In the genomic region with DNA sequence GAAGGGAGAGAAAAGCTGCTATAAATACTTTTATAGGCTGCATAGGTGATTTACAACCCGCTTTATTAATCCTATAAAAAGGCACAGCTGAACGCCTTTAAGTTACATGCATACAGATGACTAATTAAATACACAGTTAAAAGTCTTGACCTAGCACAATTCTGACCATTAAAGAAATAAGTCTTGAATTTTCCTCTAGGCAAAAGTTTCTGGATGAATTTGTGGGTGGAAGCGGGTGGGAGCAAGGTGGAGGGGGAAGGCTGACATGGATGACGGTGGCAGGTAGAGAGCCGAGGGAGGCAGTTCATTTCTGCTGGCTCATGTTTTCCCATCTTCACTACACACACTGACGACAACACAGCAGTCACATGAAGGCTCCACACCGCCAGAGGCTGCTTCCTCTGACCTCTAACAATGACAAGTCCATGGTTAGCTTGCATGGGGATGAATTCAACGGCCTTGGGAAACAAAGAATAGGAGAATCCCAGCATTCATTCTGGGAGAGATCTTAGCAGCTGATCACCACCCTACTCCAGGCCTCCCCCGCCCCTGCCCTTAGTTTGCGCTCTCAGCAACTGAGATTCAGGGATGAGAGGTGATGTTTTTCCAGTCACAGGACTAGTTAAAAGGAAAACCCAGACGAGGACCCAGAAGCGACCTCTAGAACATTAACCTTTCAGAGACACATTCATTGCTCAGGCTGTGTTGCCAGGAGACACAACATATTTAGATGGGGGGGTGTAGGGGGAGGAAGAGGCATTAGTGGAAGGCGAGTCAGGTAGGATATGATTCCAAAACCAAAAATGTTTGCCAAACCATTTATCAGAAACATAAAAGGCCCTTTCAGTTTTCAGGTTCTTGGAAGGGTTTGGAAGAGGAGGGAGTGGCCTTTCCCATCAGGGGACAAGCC, we compare ENCODE assay signal across 10 cellular contexts.
DNase-seq lines count a peak whose midpoint lies in the region; ATAC-seq and TF ChIP-seq lines count a peak whose summit lies in the region.
"Had no signal": no experiment of that assay in that cellular context is flagged by ENCODE, and none has a peak within 500 bp of the region (broad histone marks: within the 10 kb centered on the region; RNA-seq: fewer than 3 reads in every experiment).

No MANE protein-coding gene starts in this region.

- H4K91ac ChIP-seq in mesenchymal stem cell (ENCODE audit: low read length): peak overlapping the region; percentile 25

- peak overlapping the region in 1 of 5 experiments; percentile 35 for H3K4me3 Mint-ChIP-seq in brain
- no peak overlapping the region for H3K4me3 Mint-ChIP-seq in activated CD8-positive, alpha-beta memory T cell treated with anti-CD3 and anti-CD28 coated beads, Interleukin-2, amount 10 ng/mL, durations not matched to agents 7 days and 5 days

- H2AK5ac ChIP-seq in mesenchymal stem cell (ENCODE audit: low read length, severe bottlenecking): no peak overlapping the region

- H2BK120ac ChIP-seq in mesenchymal stem cell (ENCODE audit: low read depth, low read length): no peak overlapping the region

- no peaks in the 10 kb centered on the region for H3K79me1 ChIP-seq in mesenchymal stem cell (replicated peaks; ENCODE audit: low read length, poor library complexity, severe bottlenecking)

- 77% methylated on average over 4 of the region's 13 CpGs for WGBS in mesenchymal stem cell

- peak overlapping the region in 1 of 2 experiments; percentile 6 for H3K4ac ChIP-seq in mesenchymal stem cell (ENCODE audit: low read depth in 1 of 2, low read length in 2 of 2)

- peak overlapping the region; percentile 1 for H2BK5ac ChIP-seq in mesenchymal stem cell (ENCODE audit: low read depth, low read length, poor library complexity, severe bottlenecking)

- DNase-seq in A673 (ENCODE audit: low spot score) (no peak), HS-5 (ENCODE audit: low read depth) (peak; percentile 49), mesenchymal stem cell (peak; percentile 41), posterior cingulate gyrus (no peak)
- DNase-seq in activated CD8-positive, alpha-beta memory T cell treated with anti-CD3 and anti-CD28 coated beads, Interleukin-2, amount 10 ng/mL, durations not matched to agents 7 days and 5 days: no peak
- DNase-seq in stimulated activated CD4-positive, alpha-beta T cell treated with anti-CD3 and anti-CD28 coated beads, Interleukin-2, amount 100 ng/mL, for 48 hours: no peak
- DNase-seq: BE2C, left lung had no signal

- H3K27ac Mint-ChIP-seq in brain: peak overlapping the region in 3 of 5 experiments; percentile 12 to 84 (median 55)
- no peak overlapping the region for H3K27ac Mint-ChIP-seq in activated CD8-positive, alpha-beta memory T cell treated with anti-CD3 and anti-CD28 coated beads, Interleukin-2, amount 10 ng/mL, durations not matched to agents 7 days and 5 days

- no peak overlapping the region for H3K23ac ChIP-seq in mesenchymal stem cell (ENCODE audit: low read length in 2 of 2)

- H3K27ac ChIP-seq in A673 (ENCODE audit: low read depth, low read length, poor library complexity, severe bottlenecking): peak overlapping the region; percentile 49
- no peak overlapping the region for H3K27ac ChIP-seq in mesenchymal stem cell (ENCODE audit: low read length, poor library complexity, severe bottlenecking)
- H3K27ac ChIP-seq: left lung had no signal

- H3K4me1 Mint-ChIP-seq in brain: peaks cover 18% of the 10 kb centered on the region
- no peaks in the 10 kb centered on the region for H3K4me1 Mint-ChIP-seq in activated CD8-positive, alpha-beta memory T cell treated with anti-CD3 and anti-CD28 coated beads, Interleukin-2, amount 10 ng/mL, durations not matched to agents 7 days and 5 days

- POLR2A ChIA-PET in A673 (lab: Charles Lee; ENCODE audit: low non-redundant PET): no interaction called here

- no TSS peak for BruUV-seq in A673 (replicated peaks; lab: Mats Ljungman, UMichigan)

- no peaks in the 10 kb centered on the region for H3K9me3 Mint-ChIP-seq in brain
- no peaks in the 10 kb centered on the region for H3K9me3 Mint-ChIP-seq in activated CD8-positive, alpha-beta memory T cell treated with anti-CD3 and anti-CD28 coated beads, Interleukin-2, amount 10 ng/mL, durations not matched to agents 7 days and 5 days (ENCODE audit: low read depth)

- H3K4me1 ChIP-seq in A673 (ENCODE audit: insufficient read depth, low read length, poor library complexity, severe bottlenecking) (peaks cover 69% of the 10 kb centered on the region), mesenchymal stem cell (ENCODE audit: control insufficient read depth, insufficient read depth, low read depth, low read length) (peaks cover 8% of the 10 kb centered on the region)
- H3K4me1 ChIP-seq: left lung had no signal

- H3K14ac ChIP-seq in mesenchymal stem cell (ENCODE audit: low read length in 2 of 2): peak overlapping the region in 1 of 2 experiments; percentile 26

- no peak overlapping the region for H2AFZ ChIP-seq in mesenchymal stem cell (ENCODE audit: low read depth, low read length)

- peak overlapping the region in 1 of 2 experiments; percentile 66 for H3K18ac ChIP-seq in mesenchymal stem cell (ENCODE audit: low read depth in 1 of 2, low read length in 2 of 2)

- H2BK15ac ChIP-seq in mesenchymal stem cell (ENCODE audit: low read depth, poor library complexity, severe bottlenecking): no peak overlapping the region

- H3K4me3 ChIP-seq in A673 (ENCODE audit: low read depth, low read length, poor library complexity, severe bottlenecking) (no peak overlapping the region), mesenchymal stem cell (ENCODE audit: insufficient read depth in 1 of 2, low read depth in 1 of 2, low read length in 2 of 2) (no peak overlapping the region)
- H3K4me3 ChIP-seq: left lung had no signal

- ATAC-seq in activated CD8-positive, alpha-beta memory T cell treated with anti-CD3 and anti-CD28 coated beads, Interleukin-2, amount 10 ng/mL, durations not matched to agents 7 days and 5 days: no peak
- no peak for ATAC-seq in HG03521 (IDR thresholded peaks at IDR 0.05; ENCODE audit: unreplicated experiment)
- ATAC-seq: left lung had no signal

- TF ChIP-seq CTCF in A673 (conservative IDR thresholded peaks at IDR 0.05; ENCODE audit: low read depth, low read length) (no peak), brain (conservative IDR thresholded peaks at IDR 0.05) (no peak)

- no peaks in the 10 kb centered on the region for H3K36me3 Mint-ChIP-seq in brain
- H3K36me3 Mint-ChIP-seq in activated CD8-positive, alpha-beta memory T cell treated with anti-CD3 and anti-CD28 coated beads, Interleukin-2, amount 10 ng/mL, durations not matched to agents 7 days and 5 days: no peaks in the 10 kb centered on the region

- peak overlapping the region; percentile 29 for H4K8ac ChIP-seq in mesenchymal stem cell (ENCODE audit: low read length)

- H3K27me3 ChIP-seq in A673 (replicated peaks; ENCODE audit: insufficient read depth, low read depth, low read length, poor library complexity): no peaks in the 10 kb centered on the region
- H3K27me3 ChIP-seq in mesenchymal stem cell (ENCODE audit: control insufficient read depth in 1 of 2, insufficient read depth in 1 of 2, low read length in 2 of 2): no peaks in the 10 kb centered on the region
- H3K27me3 ChIP-seq: BE2C, left lung had no signal

- CTCF ChIA-PET in A673 (lab: Charles Lee): no interaction called here
- CTCF ChIA-PET in activated CD8-positive, alpha-beta memory T cell treated with anti-CD3 and anti-CD28 coated beads, Interleukin-2, amount 10 ng/mL, durations not matched to agents 7 days and 5 days (lab: Charles Lee): no interaction called here

- no peak overlapping the region for H3K9ac ChIP-seq in mesenchymal stem cell (ENCODE audit: low read length)

- H3K36me3 ChIP-seq in A673 (ENCODE audit: insufficient read depth, low read length, poor library complexity, severe bottlenecking): no peaks in the 10 kb centered on the region
- H3K36me3 ChIP-seq in mesenchymal stem cell (ENCODE audit: control insufficient read depth in 1 of 2, insufficient read depth in 2 of 2, low read depth in 1 of 2, low read length in 2 of 2): no peaks in the 10 kb centered on the region
- H3K36me3 ChIP-seq: BE2C, left lung had no signal

- H2BK12ac ChIP-seq in mesenchymal stem cell (ENCODE audit: low read length in 2 of 2): peak overlapping the region in 1 of 2 experiments; percentile 65

- H3K9me3 ChIP-seq in A673 (ENCODE audit: low read depth, low read length, poor library complexity, severe bottlenecking) (no peaks in the 10 kb centered on the region), mesenchymal stem cell (ENCODE audit: control insufficient read depth, low read length) (no peaks in the 10 kb centered on the region)
- H3K9me3 ChIP-seq: BE2C, left lung had no signal

- H3K4me2 ChIP-seq in mesenchymal stem cell (ENCODE audit: low read length, poor library complexity, severe bottlenecking): no peak overlapping the region

- intact Hi-C loops in A673 (cut with micrococcal nuclease; ENCODE audit: unreplicated experiment) (no loop called here), posterior cingulate gyrus (cut with DNase I) (no loop called here)

- H3K27me3 Mint-ChIP-seq in brain: no peaks in the 10 kb centered on the region
- H3K27me3 Mint-ChIP-seq in activated CD8-positive, alpha-beta memory T cell treated with anti-CD3 and anti-CD28 coated beads, Interleukin-2, amount 10 ng/mL, durations not matched to agents 7 days and 5 days: peaks cover 22% of the 10 kb centered on the region

Comparison
In these comparisons a context has a peak if more than half of its experiments do, and no peak if none do; other contexts are left out.
1. DNase-seq: peak in HS-5 (single experiment) and mesenchymal stem cell (single experiment); none in A673 (single experiment), posterior cingulate gyrus (0 of 10), activated CD8-positive, alpha-beta memory T cell treated with anti-CD3 and anti-CD28 coated beads, Interleukin-2, amount 10 ng/mL, durations not matched to agents 7 days and 5 days (single experiment) and stimulated activated CD4-positive, alpha-beta T cell treated with anti-CD3 and anti-CD28 coated beads, Interleukin-2, amount 100 ng/mL, for 48 hours (0 of 2).